ENCODE assay signal across 9 cellular contexts in the genomic region with DNA sequence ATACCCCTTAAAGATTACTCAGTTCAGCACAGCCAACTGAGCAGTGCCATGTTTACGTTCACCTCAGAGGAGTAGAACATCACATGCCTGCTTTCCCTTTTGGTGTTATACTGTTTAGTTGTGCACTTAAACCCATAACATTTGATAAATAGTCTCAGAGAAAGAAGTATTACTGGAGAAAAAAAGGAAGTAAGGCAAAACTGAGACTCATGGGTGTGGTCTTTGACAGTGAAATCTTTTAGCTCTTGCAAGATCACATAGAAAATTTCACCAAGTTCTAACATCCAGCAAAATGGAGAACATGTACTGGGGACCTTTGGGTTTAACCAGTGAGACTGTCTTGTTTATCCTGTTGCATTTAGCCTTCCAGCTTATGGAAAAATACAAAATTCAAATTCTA. TPM values are rescaled to one million over a fixed set of nuclear protein-coding genes. Genes with fewer than 3 reads are reported as not detected.
DNase-seq lines count a peak whose midpoint lies in the region; ATAC-seq and TF ChIP-seq lines count a peak whose summit lies in the region.
"Had no signal": no experiment of that assay in that cellular context is flagged by ENCODE, and none has a peak within 500 bp of the region (broad histone marks: within the 10 kb centered on the region; RNA-seq: fewer than 3 reads in every experiment).

No MANE protein-coding gene starts in this region.

- no peak overlapping the region for H2AFZ ChIP-seq in fibroblast of lung (ENCODE audit: low read length)

- no peak overlapping the region for H3K4me3 ChIP-seq in CD8-positive, alpha-beta T cell (ENCODE audit: low read depth, low read length)
- no peak overlapping the region for H3K4me3 ChIP-seq in fibroblast of lung (replicated peaks in 1 of 4; ENCODE audit: control extremely low read depth in 1 of 4, insufficient read depth in 1 of 4, low read depth in 3 of 4, low read length in 4 of 4)
- H3K4me3 ChIP-seq: Peyer's patch had no signal

- no peak for DNase-seq in CD8-positive, alpha-beta T cell
- DNase-seq in NOMO-1 treated with dmso at 0.1 percent for 144 hours (lab: John Stamatoyannopoulos, UW; ENCODE audit: unreplicated experiment) (peak; percentile 72), fibroblast of lung (ENCODE audit: low read depth in 2 of 2) (peak in 1 of 2 donors; percentile 23), HUDEP-2 (lab: John Stamatoyannopoulos, UW; ENCODE audit: unreplicated experiment in 76 of 76) (no peak), Right ventricle myocardium superior (no peak), DMS53 treated with DMSO at 0.1 percent for 48 hours (lab: John Stamatoyannopoulos, UW; ENCODE audit: unreplicated experiment) (no peak), GM19240 (ENCODE audit: insufficient read length, low spot score) (no peak)
- DNase-seq: Peyer's patch had no signal

- no peaks in the 10 kb centered on the region for H3K27me3 Mint-ChIP-seq in CD8-positive, alpha-beta T cell (ENCODE audit: low read depth)

- peaks cover 32% of the 10 kb centered on the region for H3K4me1 ChIP-seq in CD8-positive, alpha-beta T cell (ENCODE audit: insufficient read depth, low read length)
- H3K4me1 ChIP-seq in fibroblast of lung (ENCODE audit: control insufficient read depth, extremely low read depth, insufficient read depth, low read length) = peaks cover 8% of the 10 kb centered on the region

- H3K36me3 ChIP-seq in CD8-positive, alpha-beta T cell (ENCODE audit: insufficient read depth, low read length) = no peaks in the 10 kb centered on the region
- no peaks in the 10 kb centered on the region for H3K36me3 ChIP-seq in fibroblast of lung (ENCODE audit: control insufficient read depth, insufficient read depth, low read length)
- H3K36me3 ChIP-seq: Peyer's patch had no signal

- H3K36me3 Mint-ChIP-seq in CD8-positive, alpha-beta T cell = peaks cover 38% of the 10 kb centered on the region

- H3K9me3 Mint-ChIP-seq in CD8-positive, alpha-beta T cell = no peaks in the 10 kb centered on the region

- no peak overlapping the region for H3K4me3 Mint-ChIP-seq in CD8-positive, alpha-beta T cell

- peaks cover 60% of the 10 kb centered on the region for H3K79me2 ChIP-seq in fibroblast of lung (ENCODE audit: control insufficient read depth, insufficient read depth, low read length)

- no peak for TF ChIP-seq CTCF in CD8-positive, alpha-beta T cell (IDR thresholded peaks at IDR 0.05)
- no peak for TF ChIP-seq CTCF in fibroblast of lung (conservative IDR thresholded peaks at IDR 0.05 in 1 of 2, IDR thresholded peaks at IDR 0.05 in 1 of 2; ENCODE audit: low read depth in 1 of 2, low read length in 2 of 2)

- H3K9ac ChIP-seq in fibroblast of lung (ENCODE audit: insufficient read depth, low read length) = no peak overlapping the region

- no peak overlapping the region for H3K27ac ChIP-seq in CD8-positive, alpha-beta T cell (ENCODE audit: low read depth, low read length)
- peak overlapping the region; percentile 63 for H3K27ac ChIP-seq in fibroblast of lung (ENCODE audit: insufficient read depth, low read length)

- no peaks in the 10 kb centered on the region for H4K20me1 ChIP-seq in fibroblast of lung (ENCODE audit: control insufficient read depth, extremely low read depth, insufficient read depth, low read length)

- H3K4me1 Mint-ChIP-seq in CD8-positive, alpha-beta T cell (ENCODE audit: low read depth) = peaks cover 82% of the 10 kb centered on the region

- H3K9me3 ChIP-seq in CD8-positive, alpha-beta T cell (ENCODE audit: low read length) = no peaks in the 10 kb centered on the region
- H3K9me3 ChIP-seq in fibroblast of lung (ENCODE audit: control insufficient read depth, insufficient read depth, low read depth, low read length) = no peaks in the 10 kb centered on the region
- H3K9me3 ChIP-seq: Peyer's patch had no signal

- POLR2A ChIA-PET in CD8-positive, alpha-beta T cell (lab: Charles Lee) = no interaction called here

- H3K4me2 ChIP-seq in fibroblast of lung (ENCODE audit: extremely low read depth, insufficient read depth, low read length) = peak overlapping the region; percentile 33

- CTCF ChIA-PET in CD8-positive, alpha-beta T cell (lab: Charles Lee) = no interaction called here

- intact Hi-C loops in CD8-positive, alpha-beta T cell (cut with DNase I, micrococcal nuclease) = loop anchor here (2.0 to 10.0 kb wide), 5 partner anchors 143 to 1881 kb away; partner anchors contain the start of genes MARCHF7 (in 1 of the 2), PSMD14 (in 1 of the 2) and WDSUB1 (in 1 of the 2)
- intact Hi-C loops in Right ventricle myocardium superior (cut with DNase I) = no loop called here

- no peaks in the 10 kb centered on the region for H3K27me3 ChIP-seq in CD8-positive, alpha-beta T cell (ENCODE audit: insufficient read depth, low read length)
- H3K27me3 ChIP-seq in fibroblast of lung (ENCODE audit: control insufficient read depth, insufficient read depth, low read length) = no peaks in the 10 kb centered on the region
- H3K27me3 ChIP-seq: Peyer's patch had no signal

- peak overlapping the region; percentile 41 for H3K27ac Mint-ChIP-seq in CD8-positive, alpha-beta T cell

- no peak for ATAC-seq in CD8-positive, alpha-beta T cell
- ATAC-seq in GM21717 (IDR thresholded peaks at IDR 0.05; ENCODE audit: unreplicated experiment) = peak; percentile 20
- no peak for ATAC-seq in Right ventricle myocardium superior (ENCODE audit: poor library complexity)

RNA-seq across cellular contexts. Expression of gene TANK, which starts 5.6 kb away (rescaled TPM):
- 10 to 100 TPM; 63.0 to 79.1 TPM for total RNA-seq in CD8-positive, alpha-beta T cell
- 104 and 113 TPM in 2 replicates for total RNA-seq in fibroblast of lung
- polyA plus RNA-seq in fibroblast of lung = 66.5 and 96.4 TPM in 2 replicates
- polyA plus RNA-seq in fibroblast of lung (2012) = 44.1 and 57.6 TPM in 2 replicates
- polyA minus RNA-seq in fibroblast of lung (ENCODE audit: low replicate concordance) = 5.0 and 15.7 TPM in 2 replicates
- 25.7 TPM for total RNA-seq in Right ventricle myocardium superior
